ENCODE assay signal across 20 cellular contexts in genomic region chr1:84257617-84258016, GRCh38.
"Had no signal": no experiment of that assay in that cellular context is flagged by ENCODE, and none has a peak within 500 bp of the region (broad histone marks: within the 10 kb centered on the region; RNA-seq: fewer than 3 reads in every experiment).

No MANE protein-coding gene starts in this region.

- H3K36me3 ChIP-seq: colonic mucosa, esophagus squamous epithelium, heart left ventricle, right atrium auricular region, sigmoid colon, tibial nerve, upper lobe of right lung had no signal

- H3K4me3 ChIP-seq: colonic mucosa, esophagus squamous epithelium, heart left ventricle, lung, right atrium auricular region, sigmoid colon, smooth muscle cell, testis, tibial nerve, upper lobe of right lung had no signal

- ATAC-seq: heart left ventricle; left colon; left ventricle myocardium superior; stimulated activated memory B cell treated with anti-CD40 and anti-IgM and Interleukin-4, amounts not matched to agents 10 μg/mL and 1 μg/mL and 100 μg/mL, for 72 hours; upper lobe of right lung had no signal

- H3K27me3 ChIP-seq: colonic mucosa, esophagus squamous epithelium, heart left ventricle, right atrium auricular region, sigmoid colon, testis, tibial nerve, upper lobe of right lung had no signal

- DNase-seq: colonic mucosa; dermis blood vessel endothelial cell; esophagus squamous epithelium; foreskin melanocyte; heart left ventricle; hippocampal formation; left colon; left ventricle myocardium superior; mesendoderm; naive B cell; posterior cingulate gyrus; sigmoid colon; stimulated activated CD4-positive, alpha-beta T cell treated with anti-CD3 and anti-CD28 coated beads, Interleukin-4, amount 100 ng/mL, for 24 hours; testis; upper lobe of right lung had no signal

- H3K9me3 ChIP-seq: colonic mucosa, esophagus squamous epithelium, heart left ventricle, right atrium auricular region, sigmoid colon, testis, tibial nerve, upper lobe of right lung had no signal

- H3K27ac ChIP-seq: colonic mucosa, esophagus squamous epithelium, heart left ventricle, right atrium auricular region, testis, tibial nerve, upper lobe of right lung had no signal

- H3K4me1 ChIP-seq: colonic mucosa, tibial nerve, upper lobe of right lung had no signal
